In genomic region chr1:53104289-53104913, GRCh38 we compare ENCODE assay signal across 36 cellular contexts. TPM values are rescaled to one million over a fixed set of nuclear protein-coding genes. Genes with fewer than 3 reads are reported as not detected.
A peak's percentile ranks its signal among the peaks of the same experiment; 100 is the strongest.
DNase-seq lines count a peak whose midpoint lies in the region; ATAC-seq and TF ChIP-seq lines count a peak whose summit lies in the region.
"Had no signal": no experiment of that assay in that cellular context is flagged by ENCODE, and none has a peak within 500 bp of the region (broad histone marks: within the 10 kb centered on the region; RNA-seq: fewer than 3 reads in every experiment).

No MANE protein-coding gene starts in this region.

- CTCF ChIA-PET in Caco-2 (lab: Charles Lee), result no interaction called here

- H3K9me3 ChIP-seq in ovary (no peaks in the 10 kb centered on the region), Caco-2 (no peaks in the 10 kb centered on the region), tibial artery (no peaks in the 10 kb centered on the region)
- H3K9me3 ChIP-seq: left ventricle myocardium inferior, thoracic aorta, vagina had no signal

- POLR2A ChIA-PET in Caco-2 (lab: Charles Lee), result no interaction called here

- TF ChIP-seq CTCF in fibroblast of pulmonary artery (IDR thresholded peaks at IDR 0.05; ENCODE audit: low read length, missing control alignments) (no peak), ovary (IDR thresholded peaks at IDR 0.05) (no peak), Caco-2 (IDR thresholded peaks at IDR 0.05; ENCODE audit: insufficient read depth in 1 of 2, low read depth in 1 of 2, low read length in 1 of 2, severe bottlenecking in 1 of 2, unreplicated experiment in 1 of 2) (no peak), tibial artery (IDR thresholded peaks at IDR 0.05) (no peak)

- H3K27me3 ChIP-seq in H7 (ENCODE audit: control insufficient read depth, insufficient read depth, low read length), result no peaks in the 10 kb centered on the region; the same call in 1 of the 2 replicates
- H3K27me3 ChIP-seq in ovary, result no peaks in the 10 kb centered on the region
- no peaks in the 10 kb centered on the region for H3K27me3 ChIP-seq in Caco-2 (replicated peaks; ENCODE audit: control insufficient read depth, insufficient read depth, low read length)
- no peaks in the 10 kb centered on the region for H3K27me3 ChIP-seq in tibial artery
- H3K27me3 ChIP-seq: vagina had no signal

- peak overlapping the region in 1 of 2 donors; percentile 13 for H3K27ac ChIP-seq in ovary
- H3K27ac ChIP-seq in tibial artery, result no peak overlapping the region
- H3K27ac ChIP-seq: epithelial cell of prostate, left ventricle myocardium inferior, thoracic aorta, vagina had no signal

- no TSS peak for BruUV-seq in Caco-2 (replicated peaks; lab: Mats Ljungman, UMichigan)

- H3K27ac Mint-ChIP-seq in Caco-2 (ENCODE audit: unreplicated experiment), result no peak overlapping the region
- H3K27ac Mint-ChIP-seq: activated CD8-positive, alpha-beta memory T cell treated with anti-CD3 and anti-CD28 coated beads, Interleukin-2, amount 10 ng/mL, durations not matched to agents 7 days and 5 days; activated naive CD8-positive, alpha-beta T cell treated with anti-CD3 and anti-CD28 coated beads, Interleukin-2, amount 10 ng/mL, durations not matched to agents 7 days and 5 days; naive B cell; T-helper 1 cell treated with Interleukin-12 subunit alpha and Interleukin-12 subunit beta and Interleukin-4 antibody, amounts not matched to agents 30 μg/mL and 1 μg/mL, for 36 hours had no signal

- no peak for TF ChIP-seq EP300 in ovary (IDR thresholded peaks at IDR 0.05)

- no peak for ATAC-seq in GM21825 (IDR thresholded peaks at IDR 0.05; ENCODE audit: unreplicated experiment)
- ATAC-seq: activated CD4-positive, CD25-positive, alpha-beta regulatory T cell treated with anti-CD3 and anti-CD28 coated beads, Interleukin-2, amount 50 U/mL, for 24 hours; activated CD8-positive, alpha-beta memory T cell treated with anti-CD3 and anti-CD28 coated beads, Interleukin-2, amount 10 ng/mL, durations not matched to agents 7 days and 5 days; activated T-cell treated with anti-CD3 and anti-CD28 coated beads, Interleukin-2, amount 50 U/mL, for 4 hours had no signal

- DNase-seq in H7 (peak; percentile 38), MV-4-11 (lab: John Stamatoyannopoulos, UW) (peak; percentile 1), fibroblast of pulmonary artery (ENCODE audit: low read depth) (peak; percentile 82), ovary (peak; percentile 55 to 72 (median 68)), Caco-2 (no peak), AG08395 (ENCODE audit: low spot score) (no peak), tibial artery (no peak)
- DNase-seq: activated CD4-positive, alpha-beta T cell treated with anti-CD3 and anti-CD28 coated beads, Interleukin-2, amount 50 U/mL, for 4 hours; activated CD8-positive, alpha-beta memory T cell treated with anti-CD3 and anti-CD28 coated beads, Interleukin-2, amount 10 ng/mL, durations not matched to agents 7 days and 5 days; activated gamma-delta T cell; activated naive CD8-positive, alpha-beta T cell treated with anti-CD3 and anti-CD28 coated beads, Interleukin-2, amount 10 ng/mL, durations not matched to agents 7 days and 5 days; activated T-cell treated with anti-CD3 and anti-CD28 coated beads, Interleukin-2, amount 50 U/mL, for 4 hours; aorta; CD8-positive, alpha-beta memory T cell; effector CD4-positive, alpha-beta T cell; glutamatergic neuron; HCEC 1CT; islet precursor cell; left ventricle myocardium inferior; midbrain; naive B cell; NCI-H2107; NCI-H446; NCI-H82; OCI-M1; retina; small intestine; stimulated activated naive CD4-positive, alpha-beta T cell treated with Interleukin-2 at 50 U/mL for 16 hours had no signal

- H3K4me1 ChIP-seq in ovary (ENCODE audit: insufficient read depth), result peaks cover 3% of the 10 kb centered on the region
- H3K4me1 ChIP-seq in Caco-2, result peaks cover 12% of the 10 kb centered on the region
- peaks cover 0 to 17% (median 7%) of the 10 kb centered on the region in 4 donors for H3K4me1 ChIP-seq in tibial artery

- H3K4me3 ChIP-seq in H7 (ENCODE audit: insufficient read depth, low read depth, low read length) (no peak overlapping the region), fibroblast of pulmonary artery (replicated peaks; ENCODE audit: low read depth, low read length) (no peak overlapping the region), ovary (no peak overlapping the region), Caco-2 (ENCODE audit: low read depth, low read length) (no peak overlapping the region), tibial artery (no peak overlapping the region)
- H3K4me3 ChIP-seq: left ventricle myocardium inferior, thoracic aorta, vagina had no signal

- WGBS in ovary, 3 donors, result 34 to 45% (median 36%) methylated on average over 8 of the region's 8 CpGs

- intact Hi-C loops in ovary (cut with DNase I), result no loop called here
- intact Hi-C loops in Caco-2 (cut with micrococcal nuclease; ENCODE audit: unreplicated experiment), result no loop called here
- intact Hi-C loops in tibial artery (cut with DNase I; ENCODE audit: low total_unique reads), result no loop called here

- peaks cover 15% of the 10 kb centered on the region for H3K4me1 Mint-ChIP-seq in Caco-2 (ENCODE audit: low read depth, unreplicated experiment)
- H3K4me1 Mint-ChIP-seq: naive B cell had no signal

- no peaks in the 10 kb centered on the region for H3K9me3 Mint-ChIP-seq in Caco-2 (ENCODE audit: unreplicated experiment)
- H3K9me3 Mint-ChIP-seq: activated naive CD8-positive, alpha-beta T cell treated with anti-CD3 and anti-CD28 coated beads, Interleukin-2, amount 10 ng/mL, durations not matched to agents 7 days and 5 days; activated T-cell treated with anti-CD3 and anti-CD28 coated beads, Interleukin-2, amount 50 U/mL, for 4 hours; CD8-positive, alpha-beta memory T cell; naive B cell; T-helper 1 cell treated with Interleukin-12 subunit alpha and Interleukin-12 subunit beta and Interleukin-4 antibody, amounts not matched to agents 30 μg/mL and 1 μg/mL, for 36 hours had no signal

- H3K27me3 Mint-ChIP-seq in Caco-2 (ENCODE audit: insufficient read depth, unreplicated experiment), result no peaks in the 10 kb centered on the region

- TF ChIP-seq POLR2A in ovary (IDR thresholded peaks at IDR 0.05), result no peak

- H3K36me3 ChIP-seq in H7 (replicated peaks; ENCODE audit: control insufficient read depth, insufficient read depth, low read length), result no peaks in the 10 kb centered on the region; the same call in 1 of the 2 replicates
- no peaks in the 10 kb centered on the region for H3K36me3 ChIP-seq in ovary
- no peaks in the 10 kb centered on the region for H3K36me3 ChIP-seq in Caco-2 (ENCODE audit: control insufficient read depth, insufficient read depth, low read length)
- H3K36me3 ChIP-seq in tibial artery, result no peaks in the 10 kb centered on the region
- H3K36me3 ChIP-seq: left ventricle myocardium inferior, thoracic aorta, vagina had no signal

- H3K36me3 Mint-ChIP-seq in Caco-2 (ENCODE audit: insufficient read depth, unreplicated experiment), result no peaks in the 10 kb centered on the region
- H3K36me3 Mint-ChIP-seq: activated CD8-positive, alpha-beta memory T cell treated with anti-CD3 and anti-CD28 coated beads, Interleukin-2, amount 10 ng/mL, durations not matched to agents 7 days and 5 days; activated naive CD8-positive, alpha-beta T cell treated with anti-CD3 and anti-CD28 coated beads, Interleukin-2, amount 10 ng/mL, durations not matched to agents 7 days and 5 days; CD8-positive, alpha-beta memory T cell; naive B cell had no signal

- H3K4me3 Mint-ChIP-seq in Caco-2 (ENCODE audit: unreplicated experiment), result no peak overlapping the region
- H3K4me3 Mint-ChIP-seq: activated CD8-positive, alpha-beta memory T cell treated with anti-CD3 and anti-CD28 coated beads, Interleukin-2, amount 10 ng/mL, durations not matched to agents 7 days and 5 days; activated naive CD8-positive, alpha-beta T cell treated with anti-CD3 and anti-CD28 coated beads, Interleukin-2, amount 10 ng/mL, durations not matched to agents 7 days and 5 days; activated T-cell treated with anti-CD3 and anti-CD28 coated beads, Interleukin-2, amount 50 U/mL, for 4 hours; naive B cell; T-helper 1 cell treated with Interleukin-12 subunit alpha and Interleukin-12 subunit beta and Interleukin-4 antibody, amounts not matched to agents 30 μg/mL and 1 μg/mL, for 36 hours had no signal

RNA-seq across cellular contexts. Expression of gene SLC1A7, which starts 38.0 kb away (rescaled TPM):
- total RNA-seq in H7 (2014; rRNA removed; shearing (Covaris generic)), result 0.18 TPM in 1 of 2 replicates, not detected in the other
- under 1 TPM in 1 of 7 donors, not detected in 6; 0.25 TPM for total RNA-seq in ovary
- under 1 TPM in 1 of 2 donors, not detected in 1; 0.28 TPM for polyA plus RNA-seq in ovary
- total RNA-seq in Caco-2 (2022), result not detected in 2 replicates
- total RNA-seq: activated CD8-positive, alpha-beta memory T cell treated with anti-CD3 and anti-CD28 coated beads, Interleukin-2, amount 10 ng/mL, durations not matched to agents 7 days and 5 days; activated naive CD8-positive, alpha-beta T cell treated with anti-CD3 and anti-CD28 coated beads, Interleukin-2, amount 10 ng/mL, durations not matched to agents 7 days and 5 days; activated T-cell treated with anti-CD3 and anti-CD28 coated beads, Interleukin-2, amount 50 U/mL, for 4 hours; CD8-positive, alpha-beta memory T cell; LHCN-M2; SK-MEL-5; vagina had no signal

RNA-seq across cellular contexts. Expression of gene PODN, which starts 42.4 kb away (rescaled TPM):
- not detected in 2 replicates for total RNA-seq in H7 (2014; rRNA removed; shearing (Covaris generic))
- total RNA-seq in ovary (100 to 1,000 TPM; 106 to 254 (median 154) TPM), Caco-2 (2022) (not detected in 2 replicates)
- 100 to 1,000 TPM in 1 of 2 donors, 10 to 100 TPM in 1; 72.8 to 203 TPM for polyA plus RNA-seq in ovary
- total RNA-seq: activated CD8-positive, alpha-beta memory T cell treated with anti-CD3 and anti-CD28 coated beads, Interleukin-2, amount 10 ng/mL, durations not matched to agents 7 days and 5 days; CD8-positive, alpha-beta memory T cell; LHCN-M2; SK-MEL-5 had no signal

Comparison
In these comparisons a context has a peak if more than half of its experiments do, and no peak if none do; other contexts are left out.
1. DNase-seq: peak in H7 (single experiment), MV-4-11 (single experiment), fibroblast of pulmonary artery (single experiment) and ovary (5 of 5); none in Caco-2 (0 of 2), AG08395 (single experiment) and tibial artery (0 of 2).
2. RNA of gene PODN, which starts 42.4 kb away (total RNA-seq): 106 to 254 TPM in ovary; not detected in Caco-2 and not detected in H7; every median in the first group is over 10 times any median in the second.